In genomic region chr11:115276182-115276581, GRCh38 we compare ENCODE assay signal across 18 cellular contexts.
"Had no signal": no experiment of that assay in that cellular context is flagged by ENCODE, and none has a peak within 500 bp of the region (broad histone marks: within the 10 kb centered on the region; RNA-seq: fewer than 3 reads in every experiment).

No MANE protein-coding gene starts in this region.

- H3K4me1 ChIP-seq: psoas muscle, right lobe of liver, suprapubic skin had no signal

- FAIRE-seq: urothelium cell line had no signal

- H3K36me3 ChIP-seq: esophagus muscularis mucosa, gastrocnemius medialis, neutrophil, right lobe of liver, suprapubic skin, thyroid gland had no signal

- H3K27ac ChIP-seq: epithelial cell of prostate, esophagus muscularis mucosa, gastrocnemius medialis, neutrophil, psoas muscle, right lobe of liver, suprapubic skin, thyroid gland had no signal

- DNase-seq: effector memory CD8-positive, alpha-beta T cell; gastrocnemius medialis; islet precursor cell; mammary epithelial cell; naive thymus-derived CD4-positive, alpha-beta T cell; nephron progenitor cell; psoas muscle; retina; right lobe of liver; stimulated activated CD4-positive, alpha-beta T cell treated with anti-CD3 and anti-CD28 coated beads, Interleukin-4, amount 100 ng/mL, for 1 hour; stimulated activated CD8-positive, alpha-beta memory T cell treated with anti-CD3 and anti-CD28 coated beads, Interleukin-4, amount 100 ng/mL, for 48 hours; stimulated activated naive CD8-positive, alpha-beta T cell treated with anti-CD3 and anti-CD28 coated beads, Interleukin-15, Interleukin-2, amounts not matched to agents 100 U/mL and 50 U/mL, for 24 hours; thyroid gland had no signal

- H3K27me3 ChIP-seq: esophagus muscularis mucosa, gastrocnemius medialis, neutrophil, right lobe of liver, suprapubic skin, thyroid gland had no signal

- H3K4me3 ChIP-seq: esophagus muscularis mucosa, gastrocnemius medialis, psoas muscle, right lobe of liver, suprapubic skin, thyroid gland had no signal

- H3K9me3 ChIP-seq: esophagus muscularis mucosa, gastrocnemius medialis, neutrophil, psoas muscle, right lobe of liver, suprapubic skin, thyroid gland had no signal
